1 cellular context compared by ENCODE assay signal in the genomic region with DNA sequence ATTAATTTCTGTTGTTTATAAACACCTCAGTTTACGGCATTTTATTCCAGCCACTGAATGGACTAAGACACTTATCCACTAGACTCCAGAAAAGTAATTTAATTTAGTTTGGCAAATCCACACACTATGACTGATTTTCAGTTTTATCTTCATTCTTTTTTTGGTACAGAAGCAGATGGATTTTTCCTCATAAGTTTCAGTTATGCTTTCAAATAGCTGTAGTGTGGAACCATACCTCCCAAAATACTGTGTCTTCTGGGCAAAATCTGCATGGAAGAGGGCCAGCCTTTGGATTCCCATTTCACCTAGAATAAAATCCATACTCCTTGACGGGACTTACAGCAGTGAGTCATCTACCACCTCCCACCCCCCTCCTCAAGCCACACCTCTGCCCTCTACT.
TF ChIP-seq lines count a peak whose summit lies in the region.

No MANE protein-coding gene starts in this region.

TF ChIP-seq in K562, 482 proteins besides CTCF, POLR2A, EP300 and RAD21:
- TF ChIP-seq TFAM (CRISPR knock-in tag; conservative IDR thresholded peaks at IDR 0.05) (no peak), TEAD2 (tag; IDR thresholded peaks at IDR 0.05) (no peak), NR2F6 (CRISPR knock-in tag; IDR thresholded peaks at IDR 0.05) (no peak), PKNOX1 (IDR thresholded peaks at IDR 0.05) (no peak), RREB1 (CRISPR knock-in tag; IDR thresholded peaks at IDR 0.05) (no peak), ESRRB (CRISPR knock-in tag; IDR thresholded peaks at IDR 0.05; ENCODE audit: borderline replicate concordance) (no peak), MEF2A (IDR thresholded peaks at IDR 0.05; ENCODE audit: control insufficient read depth, low read depth, low read length) (no peak), PHB2 (IDR thresholded peaks at IDR 0.05; ENCODE audit: low read depth) (no peak), CBX8 (IDR thresholded peaks at IDR 0.05; ENCODE audit: borderline replicate concordance, extremely low read depth, low read depth, low read length, poor library complexity, severe bottlenecking) (no peak), POLR2AphosphoS2 (IDR thresholded peaks at IDR 0.05; ENCODE audit: low read length) (no peak), NCOA4 (IDR thresholded peaks at IDR 0.05; ENCODE audit: partially characterized antibody) (no peak), CTBP1 (IDR thresholded peaks at IDR 0.05; ENCODE audit: borderline replicate concordance) (no peak), RBM14 (IDR thresholded peaks at IDR 0.05; ENCODE audit: borderline replicate concordance, insufficient read depth, low read depth, low read length) (no peak)
